In genomic region chrX:115582035-115582870, GRCh38 we compare ENCODE assay signal across 12 cellular contexts. TPM values are rescaled to one million over a fixed set of nuclear protein-coding genes. Genes with fewer than 3 reads are reported as not detected.
DNase-seq lines count a peak whose midpoint lies in the region; ATAC-seq and TF ChIP-seq lines count a peak whose summit lies in the region.
"Had no signal": no experiment of that assay in that cellular context is flagged by ENCODE, and none has a peak within 500 bp of the region (broad histone marks: within the 10 kb centered on the region; RNA-seq: fewer than 3 reads in every experiment).

No MANE protein-coding gene starts in this region.

- no peak for TF ChIP-seq CTCF in dorsolateral prefrontal cortex (IDR thresholded peaks at IDR 0.05 in 54 of 56, conservative IDR thresholded peaks at IDR 0.05 in 2 of 56; ENCODE audit: low read depth in 1 of 56, partially characterized antibody in 56 of 56)
- no peak for TF ChIP-seq CTCF in lung (IDR thresholded peaks at IDR 0.05; ENCODE audit: control extremely low read depth, extremely low read depth)
- TF ChIP-seq CTCF in thoracic aorta (IDR thresholded peaks at IDR 0.05), result no peak
- no peak for TF ChIP-seq CTCF in mucosa of descending colon (IDR thresholded peaks at IDR 0.05)

- peaks cover 8% of the 10 kb centered on the region for H3K36me3 ChIP-seq in HUES6 (ENCODE audit: control insufficient read depth, insufficient read depth, low read length)
- H3K36me3 ChIP-seq in lung (ENCODE audit: control insufficient read depth in 2 of 2, insufficient read depth in 2 of 2, low read length in 2 of 2), result no peaks in the 10 kb centered on the region
- no peaks in the 10 kb centered on the region for H3K36me3 ChIP-seq in thoracic aorta
- H3K36me3 ChIP-seq in mucosa of descending colon (ENCODE audit: low read depth), result no peaks in the 10 kb centered on the region
- H3K36me3 ChIP-seq: ovary, suprapubic skin had no signal

- H3K27me3 ChIP-seq in HUES6 (ENCODE audit: control insufficient read depth, insufficient read depth, low read length), result no peaks in the 10 kb centered on the region; the same call in 1 of the 2 replicates
- peaks cover 0 to 83% (median 16%) of the 10 kb centered on the region in 45 donors for H3K27me3 ChIP-seq in dorsolateral prefrontal cortex
- no peaks in the 10 kb centered on the region for H3K27me3 ChIP-seq in lung (ENCODE audit: control insufficient read depth, insufficient read depth)
- no peaks in the 10 kb centered on the region for H3K27me3 ChIP-seq in thoracic aorta (replicated peaks; ENCODE audit: insufficient read depth)
- H3K27me3 ChIP-seq: ovary, suprapubic skin had no signal

- H3K4me3 ChIP-seq in HUES6 (ENCODE audit: low read depth, low read length), result no peak overlapping the region
- peak overlapping the region in 23 of 59 donors; percentile 1 to 41 (median 13) for H3K4me3 ChIP-seq in dorsolateral prefrontal cortex
- no peak overlapping the region for H3K4me3 ChIP-seq in lung
- H3K4me3 ChIP-seq in thoracic aorta, result peak overlapping the region; percentile 50
- H3K4me3 ChIP-seq in mucosa of descending colon, result no peak overlapping the region
- H3K4me3 ChIP-seq: ovary, suprapubic skin had no signal

- peaks cover 45% of the 10 kb centered on the region for H3K4me1 ChIP-seq in HUES6 (ENCODE audit: control insufficient read depth, insufficient read depth, low read length)
- H3K4me1 ChIP-seq in lung (ENCODE audit: control insufficient read depth in 2 of 2, insufficient read depth in 2 of 2, low read length in 2 of 2), result peaks cover 0 to 3% of the 10 kb centered on the region in 2 donors
- peaks cover 5 to 47% of the 10 kb centered on the region in 2 donors for H3K4me1 ChIP-seq in thoracic aorta (ENCODE audit: control insufficient read depth in 1 of 2, low read depth in 2 of 2)
- H3K4me1 ChIP-seq in mucosa of descending colon (ENCODE audit: low read depth), result no peaks in the 10 kb centered on the region

- WGBS in lung, 2 donors, result 48 to 75% methylated on average over 11 of the region's 11 CpGs

- intact Hi-C loops in dorsolateral prefrontal cortex (cut with DNase I), result no loop called here
- intact Hi-C loops in mucosa of descending colon (cut with DNase I, micrococcal nuclease), result no loop called here

- H3K9ac ChIP-seq in HUES6 (ENCODE audit: low read length), result peak overlapping the region; percentile 14

- H3K9me3 ChIP-seq in HUES6 (ENCODE audit: control insufficient read depth, insufficient read depth, low read depth, low read length) (peaks cover 4% of the 10 kb centered on the region; the same call in 1 of the 2 replicates), lung (ENCODE audit: control insufficient read depth in 2 of 2, insufficient read depth in 1 of 2, low read length in 1 of 2) (no peaks in the 10 kb centered on the region), thoracic aorta (no peaks in the 10 kb centered on the region), mucosa of descending colon (no peaks in the 10 kb centered on the region)
- H3K9me3 ChIP-seq: ovary, suprapubic skin had no signal

- peak overlapping the region; percentile 64 for H3K27ac ChIP-seq in HUES6 (ENCODE audit: low read depth, low read length)
- peak overlapping the region; percentile 3 to 89 (median 70) for H3K27ac ChIP-seq in dorsolateral prefrontal cortex
- H3K27ac ChIP-seq in lung (ENCODE audit: low read depth in 1 of 2, low read length in 1 of 2), result peak overlapping the region; percentile 2 to 11
- peak overlapping the region; percentile 65 to 79 for H3K27ac ChIP-seq in thoracic aorta
- H3K27ac ChIP-seq: suprapubic skin had no signal

- DNase-seq in dorsolateral prefrontal cortex (no peak), lung (ENCODE audit: low spot score) (no peak), thoracic aorta (ENCODE audit: low spot score) (no peak), HT-29 (ENCODE audit: low spot score) (no peak), HuH-7.5 (ENCODE audit: low spot score) (no peak), mucosa of descending colon (no peak)
- DNase-seq: CD4-positive, CD25-positive, alpha-beta regulatory T cell; NCI-H2029 treated with DMSO at 0.1 percent for 48 hours; ovary had no signal

- ATAC-seq in lung (ENCODE audit: insufficient read depth, low FRiP score) (no peak), thoracic aorta (ENCODE audit: insufficient number of reproducible peaks, low FRiP score, low read depth) (no peak), GM18861 (IDR thresholded peaks at IDR 0.05; ENCODE audit: unreplicated experiment) (no peak), mucosa of descending colon (no peak)

RNA-seq across cellular contexts. Expression of gene PLS3, which starts 21.3 kb away (rescaled TPM):
- 10 to 100 TPM; 33.8 to 96.0 (median 55.8) TPM for total RNA-seq in dorsolateral prefrontal cortex
- total RNA-seq in lung, result 100 to 1,000 TPM; 138 to 221 TPM
- polyA plus RNA-seq in lung, result 10 to 100 TPM; 63.1 to 94.1 TPM
- 100 to 1,000 TPM; 466 to 474 TPM for total RNA-seq in thoracic aorta
- total RNA-seq in HT-29 (2014; rRNA removed; shearing (Covaris generic)), result 19.6 and 30.3 TPM in 2 replicates
- total RNA-seq in mucosa of descending colon, result 10 to 100 TPM in 2 of 3 donors, 1 to 10 TPM in 1; 9.7 to 33.0 (median 27.5) TPM

Comparison
In these comparisons a context has a peak if more than half of its experiments do, and no peak if none do; other contexts are left out.
1. H3K27ac ChIP-seq: peak in every context shown above with its lines; median percentile 72 in thoracic aorta; 70 in dorsolateral prefrontal cortex; 64 in HUES6; 6 in lung.